8 cellular contexts compared by ENCODE assay signal in genomic region chr7:83162402-83163256, GRCh38. TPM values are rescaled to one million over a fixed set of nuclear protein-coding genes. Genes with fewer than 3 reads are reported as not detected.
DNase-seq lines count a peak whose midpoint lies in the region; ATAC-seq, FAIRE-seq and TF ChIP-seq lines count a peak whose summit lies in the region.

PCLO (minus strand) TSS chr7:83162884; CDS start chr7:83162592, 292 bp downstream.

- H3K27ac Mint-ChIP-seq in activated CD8-positive, alpha-beta T cell treated with anti-CD3 and anti-CD28 coated beads for 36 hours, result no peak within 1 kb of the TSS

- H3K4me3 ChIP-seq in AG09309 (ENCODE audit: control insufficient read depth, low read depth, low read length) (peak within 1 kb of the TSS; percentile 33), endothelial cell of umbilical vein (replicated peaks in 1 of 3; ENCODE audit: insufficient read depth in 1 of 3, low read depth in 1 of 3, low read length in 3 of 3) (peak within 1 kb of the TSS; percentile 34 to 62 (median 43))

- H3K27ac ChIP-seq in endothelial cell of umbilical vein (ENCODE audit: insufficient read depth, low read depth, low read length), result no peak within 1 kb of the TSS

- H3K4me1 Mint-ChIP-seq in activated CD8-positive, alpha-beta T cell treated with anti-CD3 and anti-CD28 coated beads for 36 hours (ENCODE audit: low read depth), result peaks cover 6% of the 10 kb centered on the region

- no peaks in the 10 kb centered on the region for H3K36me3 ChIP-seq in endothelial cell of umbilical vein (ENCODE audit: control insufficient read depth in 2 of 2, extremely low read depth in 1 of 2, insufficient read depth in 2 of 2, low read length in 2 of 2)

- no peaks in the 10 kb centered on the region for H3K36me3 Mint-ChIP-seq in activated CD8-positive, alpha-beta T cell treated with anti-CD3 and anti-CD28 coated beads for 36 hours (ENCODE audit: low read depth)

- DNase-seq in AG09309 (ENCODE audit: low read depth), result no peak
- DNase-seq in NCI-H510A treated with DMSO at 0.1 percent for 48 hours (lab: John Stamatoyannopoulos, UW), result peak; percentile 86
- DNase-seq in activated CD8-positive, alpha-beta T cell treated with anti-CD3 and anti-CD28 coated beads for 36 hours, result peak; percentile 73
- peak; percentile 54 for DNase-seq in endothelial cell of umbilical vein (ENCODE audit: low read depth, low spot score)
- peak; percentile 86 for DNase-seq in midbrain (lab: John Stamatoyannopoulos, UW)
- peak; percentile 25 to 32 for DNase-seq in stimulated activated CD8-positive, alpha-beta memory T cell treated with anti-CD3 and anti-CD28 coated beads, Interleukin-7, amount 100 ng/mL, for 48 hours (ENCODE audit: extremely low read depth in 1 of 2, low read depth in 1 of 2)

- peak; percentile 92 for ATAC-seq in GM19324 (IDR thresholded peaks at IDR 0.05; ENCODE audit: low FRiP score, unreplicated experiment)
- ATAC-seq in HG03439 (IDR thresholded peaks at IDR 0.05; ENCODE audit: unreplicated experiment), result peak; percentile 95
- peak; percentile 99 for ATAC-seq in activated CD8-positive, alpha-beta T cell treated with anti-CD3 and anti-CD28 coated beads for 36 hours

- H3K4me3 Mint-ChIP-seq in activated CD8-positive, alpha-beta T cell treated with anti-CD3 and anti-CD28 coated beads for 36 hours, result peak within 1 kb of the TSS; percentile 49

- CTCF ChIA-PET in activated CD8-positive, alpha-beta T cell treated with anti-CD3 and anti-CD28 coated beads for 36 hours (lab: Charles Lee), result no interaction called here
- CTCF ChIA-PET in endothelial cell of umbilical vein (lab: Charles Lee), result interaction anchor here (1.8 to 1.9 kb wide), 2 partner anchors 10 to 352 kb away, joined by 7 to 8 read pairs; no protein-coding TSS in a partner anchor

- no peak for TF ChIP-seq POLR2A in endothelial cell of umbilical vein (IDR thresholded peaks at IDR 0.05; ENCODE audit: low read depth, low read length)

- BruUV-seq in endothelial cell of umbilical vein (replicated peaks; lab: Mats Ljungman, UMichigan), result no TSS peak

- peak; percentile 70 for FAIRE-seq in endothelial cell of umbilical vein (lab: Jason Lieb, UNC)

- no peaks in the 10 kb centered on the region for H3K9me1 ChIP-seq in endothelial cell of umbilical vein (replicated peaks; ENCODE audit: control insufficient read depth, extremely low read depth, insufficient read depth, low read length)

- POLR2A ChIA-PET in activated CD8-positive, alpha-beta T cell treated with anti-CD3 and anti-CD28 coated beads for 36 hours (lab: Charles Lee), result no interaction called here
- POLR2A ChIA-PET in endothelial cell of umbilical vein (lab: Charles Lee), result no interaction called here

- no peaks in the 10 kb centered on the region for H4K20me1 ChIP-seq in endothelial cell of umbilical vein (replicated peaks; ENCODE audit: control insufficient read depth, extremely low read depth, insufficient read depth, low read length)

- intact Hi-C loops in activated CD8-positive, alpha-beta T cell treated with anti-CD3 and anti-CD28 coated beads for 36 hours (cut with micrococcal nuclease), result no loop called here
- intact Hi-C loops in endothelial cell of umbilical vein (cut with micrococcal nuclease), result loop anchor here (5.0 kb wide), 1 partner anchor 350 kb away; no protein-coding TSS in a partner anchor

- peaks cover 4 to 10% of the 10 kb centered on the region in 2 experiments for H3K27me3 ChIP-seq in endothelial cell of umbilical vein (ENCODE audit: control insufficient read depth in 2 of 2, insufficient read depth in 2 of 2, low read length in 2 of 2)

- H3K79me2 ChIP-seq in endothelial cell of umbilical vein (ENCODE audit: control insufficient read depth, insufficient read depth, low read length), result no peaks in the 10 kb centered on the region

- H3K9me3 Mint-ChIP-seq in activated CD8-positive, alpha-beta T cell treated with anti-CD3 and anti-CD28 coated beads for 36 hours, result peaks cover 3% of the 10 kb centered on the region

- H3K9me3 ChIP-seq in endothelial cell of umbilical vein (replicated peaks; ENCODE audit: control insufficient read depth, insufficient read depth, low read length), result no peaks in the 10 kb centered on the region

- dilution Hi-C loops in endothelial cell of umbilical vein (cut with MboI; ENCODE audit: extremely low pct_ligation_motif_present, low sequenced_read_pairs), result no loop called here

- H3K9ac ChIP-seq in endothelial cell of umbilical vein (replicated peaks; ENCODE audit: extremely low read depth, insufficient read depth, low read length), result peak within 1 kb of the TSS; percentile 44

- H3K4me1 ChIP-seq in endothelial cell of umbilical vein (ENCODE audit: control insufficient read depth, extremely low read depth, insufficient read depth, low read length), result peaks cover 9% of the 10 kb centered on the region

- H3K27me3 Mint-ChIP-seq in activated CD8-positive, alpha-beta T cell treated with anti-CD3 and anti-CD28 coated beads for 36 hours, result peaks cover 11% of the 10 kb centered on the region

- H2AFZ ChIP-seq in endothelial cell of umbilical vein (ENCODE audit: low read depth, low read length), result peak within 1 kb of the TSS; percentile 80

- TF ChIP-seq CTCF in AG09309 (IDR thresholded peaks at IDR 0.05; ENCODE audit: control insufficient read depth, insufficient read depth, low read depth, low read length, missing control alignments), result no peak
- no peak for TF ChIP-seq CTCF in activated CD8-positive, alpha-beta T cell treated with anti-CD3 and anti-CD28 coated beads for 36 hours (IDR thresholded peaks at IDR 0.05)
- no peak for TF ChIP-seq CTCF in endothelial cell of umbilical vein (IDR thresholded peaks at IDR 0.05; ENCODE audit: extremely low read depth in 1 of 2, insufficient read depth in 1 of 2, low read depth in 1 of 2, low read length in 2 of 2)

- H3K4me2 ChIP-seq in endothelial cell of umbilical vein (ENCODE audit: insufficient read depth, low read length), result peak within 1 kb of the TSS; percentile 91

TF ChIP-seq in endothelial cell of umbilical vein, 7 proteins besides CTCF, POLR2A, EP300 and RAD21:
- TF ChIP-seq JUN (IDR thresholded peaks at IDR 0.05; ENCODE audit: borderline replicate concordance, insufficient read depth, insufficient read length, low read depth), result no peak
- TF ChIP-seq EZH2 (IDR thresholded peaks at IDR 0.05; ENCODE audit: borderline replicate concordance, low read depth, low read length, severe bottlenecking), result peak; percentile 54

RNA-seq across cellular contexts. Expression of gene PCLO, which starts in this region (rescaled TPM):
- not detected for total RNA-seq in activated CD8-positive, alpha-beta T cell treated with anti-CD3 and anti-CD28 coated beads for 36 hours
- total RNA-seq in endothelial cell of umbilical vein, result 0.65 and 0.75 TPM in 2 replicates
- 0.04 and 0.06 TPM in 2 replicates for polyA plus RNA-seq in endothelial cell of umbilical vein
- polyA plus RNA-seq in endothelial cell of umbilical vein (2011; cell fraction: cytosol; rRNA removed), result 0.04 TPM in 2 replicates
- 0.13 and 0.41 TPM in 2 replicates for polyA plus RNA-seq in endothelial cell of umbilical vein (2011; cell fraction: nucleus; rRNA removed)
- 0.07 and 0.47 TPM in 2 replicates for polyA plus RNA-seq in endothelial cell of umbilical vein (2012)
- polyA minus RNA-seq in endothelial cell of umbilical vein, result 0.12 and 0.17 TPM in 2 replicates
- polyA minus RNA-seq in endothelial cell of umbilical vein (2011; cell fraction: cytosol; rRNA and poly(A)+ RNA removed), result not detected
- 0.43 and 0.96 TPM in 2 replicates for polyA minus RNA-seq in endothelial cell of umbilical vein (2011; cell fraction: nucleus; rRNA and poly(A)+ RNA removed)

Comparison
In these comparisons a context has a peak if more than half of its experiments do, and no peak if none do; other contexts are left out.
1. Peak in DNase-seq and ATAC-seq in activated CD8-positive, alpha-beta T cell treated with anti-CD3 and anti-CD28 coated beads for 36 hours; RNA of the gene not detected or under 1 TPM.
2. Peak in DNase-seq, H3K4me3 ChIP-seq, H3K9ac ChIP-seq and H3K4me2 ChIP-seq in endothelial cell of umbilical vein; RNA of the gene not detected or under 1 TPM.